In genomic region chr1:1470626-1471388, GRCh38 we compare ENCODE assay signal across 6 cellular contexts. TPM values are rescaled to one million over a fixed set of nuclear protein-coding genes. Genes with fewer than 3 reads are reported as not detected.
DNase-seq lines count a peak whose midpoint lies in the region; ATAC-seq and TF ChIP-seq lines count a peak whose summit lies in the region.

No MANE protein-coding gene starts in this region.

- DNase-seq in Caco-2 (peak in 1 of 2 experiments; percentile 19), SK-N-MC (ENCODE audit: low read depth, low spot score) (no peak), left ventricle myocardium superior (no peak), thyroid gland (peak; percentile 21 to 38), NCI-H2029 treated with DMSO at 0.1 percent for 48 hours (lab: John Stamatoyannopoulos, UW) (no peak), OCI-M2 (lab: John Stamatoyannopoulos, UW; ENCODE audit: unreplicated experiment) (no peak)

- H3K27ac Mint-ChIP-seq in Caco-2 (ENCODE audit: unreplicated experiment) = peak overlapping the region; percentile 93

- H3K9me3 ChIP-seq in Caco-2 = no peaks in the 10 kb centered on the region
- H3K9me3 ChIP-seq in SK-N-MC (ENCODE audit: low read depth, low read length) = no peaks in the 10 kb centered on the region
- no peaks in the 10 kb centered on the region for H3K9me3 ChIP-seq in thyroid gland

- no peaks in the 10 kb centered on the region for H3K27me3 Mint-ChIP-seq in Caco-2 (ENCODE audit: insufficient read depth, unreplicated experiment)

- peak overlapping the region; percentile 95 for H3K4me3 Mint-ChIP-seq in Caco-2 (ENCODE audit: unreplicated experiment)

- H3K27ac ChIP-seq in SK-N-MC (peak overlapping the region; percentile 82), thyroid gland (peak overlapping the region; percentile 4 to 73 (median 69))

- H3K9me3 Mint-ChIP-seq in Caco-2 (ENCODE audit: unreplicated experiment) = no peaks in the 10 kb centered on the region

- intact Hi-C loops in Caco-2 (cut with micrococcal nuclease; ENCODE audit: unreplicated experiment) = no loop called here
- intact Hi-C loops in left ventricle myocardium superior (cut with micrococcal nuclease) = no loop called here
- intact Hi-C loops in thyroid gland (cut with DNase I) = no loop called here

- BruUV-seq in Caco-2 (replicated peaks; lab: Mats Ljungman, UMichigan) = TSS peak; percentile 81

- H3K4me1 ChIP-seq in Caco-2 (0 out of 2 replicates have a peak, but pooled peaks cover 4% of the 10 kb centered on the region), thyroid gland (peaks cover 7 to 20% of the 10 kb centered on the region in 2 donors)

- TF ChIP-seq POLR2A in thyroid gland (IDR thresholded peaks at IDR 0.05) = no peak

- peak; percentile 7 for ATAC-seq in left ventricle myocardium superior

- 12 to 20% methylated on average over 16 of the region's 16 CpGs for WGBS in thyroid gland, 2 donors

- H3K9ac ChIP-seq in SK-N-MC (ENCODE audit: insufficient read length) = peak overlapping the region; percentile 95

- H3K4me1 Mint-ChIP-seq in Caco-2 (ENCODE audit: low read depth, unreplicated experiment) = no peaks in the 10 kb centered on the region

- H3K36me3 ChIP-seq in Caco-2 (ENCODE audit: control insufficient read depth, insufficient read depth, low read length) = no peaks in the 10 kb centered on the region
- H3K36me3 ChIP-seq in SK-N-MC (ENCODE audit: insufficient read depth, low read length) = no peaks in the 10 kb centered on the region
- H3K36me3 ChIP-seq in thyroid gland = no peaks in the 10 kb centered on the region

- TF ChIP-seq CTCF in Caco-2 (IDR thresholded peaks at IDR 0.05; ENCODE audit: insufficient read depth in 1 of 2, low read depth in 1 of 2, low read length in 1 of 2, severe bottlenecking in 1 of 2, unreplicated experiment in 1 of 2) (no peak), thyroid gland (IDR thresholded peaks at IDR 0.05) (no peak)

- POLR2A ChIA-PET in Caco-2 (lab: Charles Lee) = no interaction called here

- CTCF ChIA-PET in Caco-2 (lab: Charles Lee) = interaction anchor here (0.7 kb wide), 1 partner anchor 39 kb away, joined by 3 read pairs; no protein-coding TSS in a partner anchor

- peaks cover 22% of the 10 kb centered on the region for H3K36me3 Mint-ChIP-seq in Caco-2 (ENCODE audit: insufficient read depth, unreplicated experiment)

- H3K27me3 ChIP-seq in Caco-2 (replicated peaks; ENCODE audit: control insufficient read depth, insufficient read depth, low read length) (no peaks in the 10 kb centered on the region), thyroid gland (no peaks in the 10 kb centered on the region)

- peak overlapping the region; percentile 63 for H3K4me3 ChIP-seq in Caco-2 (ENCODE audit: low read depth, low read length)
- peak overlapping the region; percentile 98 for H3K4me3 ChIP-seq in SK-N-MC
- H3K4me3 ChIP-seq in thyroid gland (replicated peaks in 1 of 3) = peak overlapping the region; percentile 7 to 69 (median 34)

RNA-seq across cellular contexts. Expression of gene ATAD3B, which starts 0.8 kb away (rescaled TPM):
- 48.1 and 54.7 TPM in 2 replicates for total RNA-seq in Caco-2 (2022)
- total RNA-seq in left ventricle myocardium superior = 9.5 TPM
- 10 to 100 TPM; 13.8 to 29.1 (median 15.0) TPM for total RNA-seq in thyroid gland

RNA-seq across cellular contexts. Expression of gene ATAD3C, which starts 21.3 kb away (rescaled TPM):
- total RNA-seq in Caco-2 (2022) = 0.84 and 0.95 TPM in 2 replicates
- total RNA-seq in left ventricle myocardium superior = 1.9 TPM
- total RNA-seq in thyroid gland = 10 to 100 TPM in 2 of 4 donors, 1 to 10 TPM in 2; 4.9 to 29.9 (median 15.1) TPM

RNA-seq across cellular contexts. Expression of gene VWA1, which starts 35.3 kb away (rescaled TPM):
- 73.7 and 74.7 TPM in 2 replicates for total RNA-seq in Caco-2 (2022)
- total RNA-seq in left ventricle myocardium superior = 13.5 TPM
- total RNA-seq in thyroid gland = 10 to 100 TPM; 11.4 to 52.0 (median 30.3) TPM

RNA-seq across cellular contexts. Expression of gene ATAD3A, which starts 41.2 kb away (rescaled TPM):
- total RNA-seq in Caco-2 (2022) = 58.6 and 67.3 TPM in 2 replicates
- total RNA-seq in left ventricle myocardium superior = 18.3 TPM
- 10 to 100 TPM; 21.6 to 34.2 (median 28.5) TPM for total RNA-seq in thyroid gland

RNA-seq across cellular contexts. Expression of gene ANKRD65, which starts 49.7 kb away (rescaled TPM):
- total RNA-seq in Caco-2 (2022) (1.6 and 3.2 TPM in 2 replicates), left ventricle myocardium superior (2.1 TPM), thyroid gland (1 to 10 TPM; 2.0 to 3.2 (median 2.4) TPM)

Comparison
In these comparisons a context has a peak if more than half of its experiments do, and no peak if none do; other contexts are left out.
1. DNase-seq: peak in thyroid gland (2 of 2); none in SK-N-MC (single experiment), left ventricle myocardium superior (single experiment), NCI-H2029 treated with DMSO at 0.1 percent for 48 hours (single experiment) and OCI-M2 (single experiment).
2. H3K4me3 ChIP-seq: peak in every context shown above with its lines; median percentile 98 in SK-N-MC; 63 in Caco-2; 34 in thyroid gland.